Comparison of ENCODE assay signal across 1 cellular context in genomic region chr2:64522843-64523428, GRCh38.
TF ChIP-seq lines count a peak whose summit lies in the region.

No MANE protein-coding gene starts in this region.

TF ChIP-seq in SK-N-SH, 30 proteins besides CTCF, POLR2A, EP300 and RAD21 (continued from another document):
- TF ChIP-seq, protein P1, sequence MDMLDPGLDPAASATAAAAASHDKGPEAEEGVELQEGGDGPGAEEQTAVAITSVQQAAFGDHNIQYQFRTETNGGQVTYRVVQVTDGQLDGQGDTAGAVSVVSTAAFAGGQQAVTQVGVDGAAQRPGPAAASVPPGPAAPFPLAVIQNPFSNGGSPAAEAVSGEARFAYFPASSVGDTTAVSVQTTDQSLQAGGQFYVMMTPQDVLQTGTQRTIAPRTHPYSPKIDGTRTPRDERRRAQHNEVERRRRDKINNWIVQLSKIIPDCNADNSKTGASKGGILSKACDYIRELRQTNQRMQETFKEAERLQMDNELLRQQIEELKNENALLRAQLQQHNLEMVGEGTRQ (IDR thresholded peaks at IDR 0.05; ENCODE audit: borderline replicate concordance, low read depth, low read length): no peak
- no peak for TF ChIP-seq GABPA (IDR thresholded peaks at IDR 0.05; ENCODE audit: low read depth)
- no peak for TF ChIP-seq TEAD4 (IDR thresholded peaks at IDR 0.05; ENCODE audit: borderline replicate concordance, insufficient read depth)
- no peak for TF ChIP-seq RCOR1 (IDR thresholded peaks at IDR 0.05; ENCODE audit: low read length)
TF ChIP-seq in SK-N-SH: peak in this region for 6.
